ENCODE assay signal across 20 cellular contexts in genomic region chr16:21937387-21937829, GRCh38. TPM values are rescaled to one million over a fixed set of nuclear protein-coding genes. Genes with fewer than 3 reads are reported as not detected.
DNase-seq lines count a peak whose midpoint lies in the region; ATAC-seq, FAIRE-seq and TF ChIP-seq lines count a peak whose summit lies in the region.
"Had no signal": no experiment of that assay in that cellular context is flagged by ENCODE, and none has a peak within 500 bp of the region (broad histone marks: within the 10 kb centered on the region; RNA-seq: fewer than 3 reads in every experiment).

No MANE protein-coding gene starts in this region.

- no peak for FAIRE-seq in GM12878 (lab: Jason Lieb, UNC)
- FAIRE-seq: A204.1, H54 had no signal

- no peak for DNase-seq in activated naive CD4-positive, alpha-beta T cell treated with Interleukin-2 at 50 U/mL for 16 hours
- DNase-seq in GM12878 (ENCODE audit: low read depth, low spot score) = no peak
- DNase-seq in stimulated activated naive CD8-positive, alpha-beta T cell treated with anti-CD3 and anti-CD28 coated beads, Interleukin-15, amount 100 ng/mL, for 72 hours = no peak
- no peak for DNase-seq in DMS 273 (lab: John Stamatoyannopoulos, UW; ENCODE audit: unreplicated experiment)
- DNase-seq in SK-N-SH = no peak
- DNase-seq in MG63 = no peak
- DNase-seq: EL, HFFc6, IMR-90, MV-4-11, NCI-H1417, NCI-H187 treated with DMSO at 0.1 percent for 48 hours, NCI-H774, Peyer's patch, Right ventricle myocardium superior had no signal

- TF ChIP-seq RAD21 in GM12878 (IDR thresholded peaks at IDR 0.05; ENCODE audit: insufficient read depth, low read depth, low read length) = no peak
- no peak for TF ChIP-seq RAD21 in SK-N-SH (IDR thresholded peaks at IDR 0.05; ENCODE audit: low read length)

- H3K79me2 ChIP-seq in GM12878 (ENCODE audit: control insufficient read depth, insufficient read depth, low read length) (no peaks in the 10 kb centered on the region), SK-N-SH (ENCODE audit: insufficient read depth) (no peaks in the 10 kb centered on the region)

- in situ Hi-C loops in GM12878 (cut with MboI) = loop anchor here (10.0 kb wide), 1 partner anchor 113 kb away; no protein-coding TSS in a partner anchor

- POLR2A ChIA-PET in GM12878 (lab: Charles Lee) = no interaction called here
- POLR2A ChIA-PET in SK-N-SH (lab: Yijun Ruan, JAX) = no interaction called here

- H3K9me3 ChIP-seq in KOPT-K1 (ENCODE audit: insufficient read depth, low read length, poor library complexity, severe bottlenecking) (no peaks in the 10 kb centered on the region), GM12878 (replicated peaks; ENCODE audit: control insufficient read depth, insufficient read depth, low read length) (no peaks in the 10 kb centered on the region), SK-N-SH (no peaks in the 10 kb centered on the region), MG63 (no peaks in the 10 kb centered on the region)
- H3K9me3 ChIP-seq: BLaER1 treated with 17β-estradiol and CSF1 and Interleukin-3, amounts not matched to agents 10 nM and 100 nM; Peyer's patch had no signal

- no peaks in the 10 kb centered on the region for H3K27me3 Mint-ChIP-seq in activated naive CD4-positive, alpha-beta T cell treated with anti-CD3 and anti-CD28 coated beads, Interleukin-2, amount 50 U/mL, for 24 hours
- H3K27me3 Mint-ChIP-seq in stimulated activated naive CD8-positive, alpha-beta T cell treated with anti-CD3 and anti-CD28 coated beads, Interleukin-15, amount 100 ng/mL, for 72 hours = no peaks in the 10 kb centered on the region

- H3K36me3 Mint-ChIP-seq in activated naive CD4-positive, alpha-beta T cell treated with anti-CD3 and anti-CD28 coated beads, Interleukin-2, amount 50 U/mL, for 24 hours = no peaks in the 10 kb centered on the region

- no peak for TF ChIP-seq POLR2A in GM12878 (IDR thresholded peaks at IDR 0.05; ENCODE audit: low read depth, low read length)

- H3K9ac ChIP-seq in GM12878 (ENCODE audit: control insufficient read depth, insufficient read depth, low read length) (no peak overlapping the region), SK-N-SH (no peak overlapping the region)
- H3K9ac ChIP-seq: BLaER1 treated with 17β-estradiol and CSF1 and Interleukin-3, amounts not matched to agents 10 nM and 100 nM had no signal

- RAD21 ChIA-PET in GM12878 (lab: Charles Lee; ENCODE audit: unreplicated experiment) = interaction anchor here (1.0 to 1.1 kb wide), 2 partner anchors 10 kb away, joined by 3 to 6 read pairs; no protein-coding TSS in a partner anchor

- no peak for TF ChIP-seq CTCF in GM12878 (IDR thresholded peaks at IDR 0.05 in 2 of 3, conservative IDR thresholded peaks at IDR 0.05 in 1 of 3; ENCODE audit: control insufficient read depth in 2 of 3, extremely low read depth in 1 of 3, insufficient read depth in 1 of 3, low read depth in 3 of 3, low read length in 3 of 3)
- no peak for TF ChIP-seq CTCF in SK-N-SH (IDR thresholded peaks at IDR 0.05)

- H2AFZ ChIP-seq in GM12878 (ENCODE audit: control insufficient read depth, low read depth, low read length) (no peak overlapping the region), SK-N-SH (ENCODE audit: low read depth) (no peak overlapping the region)

- CTCF ChIA-PET in GM12878 (lab: Yijun Ruan, JAX) = no interaction called here
- CTCF ChIA-PET in SK-N-SH (lab: Yijun Ruan, JAX) = no interaction called here

- no peaks in the 10 kb centered on the region for H3K36me3 ChIP-seq in KOPT-K1 (ENCODE audit: insufficient read depth, low read length)
- H3K36me3 ChIP-seq in GM12878 (ENCODE audit: control insufficient read depth in 2 of 2, insufficient read depth in 2 of 2, low read length in 1 of 2) = no peaks in the 10 kb centered on the region
- no peaks in the 10 kb centered on the region for H3K36me3 ChIP-seq in SK-N-SH (replicated peaks in 1 of 2; ENCODE audit: control insufficient read depth in 1 of 2, insufficient read depth in 2 of 2, low read length in 1 of 2)
- H3K36me3 ChIP-seq in MG63 = no peaks in the 10 kb centered on the region
- H3K36me3 ChIP-seq: BLaER1 treated with 17β-estradiol and CSF1 and Interleukin-3, amounts not matched to agents 10 nM and 100 nM; Peyer's patch had no signal

- H3F3A ChIP-seq in SK-N-SH (replicated peaks; ENCODE audit: insufficient read depth) = no peaks in the 10 kb centered on the region

- H3K4me2 ChIP-seq in GM12878 (ENCODE audit: control insufficient read depth, insufficient read depth) (no peak overlapping the region), SK-N-SH (no peak overlapping the region)
- H3K4me2 ChIP-seq: BLaER1 treated with 17β-estradiol and CSF1 and Interleukin-3, amounts not matched to agents 10 nM and 100 nM had no signal

- H3K27me3 ChIP-seq in GM12878 (replicated peaks in 1 of 2; ENCODE audit: control insufficient read depth in 2 of 2, insufficient read depth in 2 of 2, low read length in 1 of 2) (no peaks in the 10 kb centered on the region), SK-N-SH (ENCODE audit: insufficient read depth) (no peaks in the 10 kb centered on the region; the same call in 1 of the 2 replicates), MG63 (peaks cover 7% of the 10 kb centered on the region)
- H3K27me3 ChIP-seq: BLaER1 treated with 17β-estradiol and CSF1 and Interleukin-3, amounts not matched to agents 10 nM and 100 nM; Peyer's patch had no signal

- H3K27ac ChIP-seq in KOPT-K1 (ENCODE audit: low read depth, low read length, poor library complexity, severe bottlenecking) (peak overlapping the region; percentile 29), GM12878 (ENCODE audit: control insufficient read depth, insufficient read depth) (no peak overlapping the region), SK-N-SH (ENCODE audit: low read depth in 2 of 2, low read length in 1 of 2) (no peak overlapping the region)
- H3K27ac ChIP-seq: BLaER1 treated with 17β-estradiol and CSF1 and Interleukin-3, amounts not matched to agents 10 nM and 100 nM; Peyer's patch had no signal

- peaks cover 2% of the 10 kb centered on the region; the same call in 1 of the 2 replicates for H3K4me1 ChIP-seq in GM12878 (ENCODE audit: control insufficient read depth, insufficient read depth, low read length)
- no peaks in the 10 kb centered on the region; a peak in 1 of 4 replicates for H3K4me1 ChIP-seq in SK-N-SH (ENCODE audit: control insufficient read depth in 1 of 2, insufficient read depth in 2 of 2, low read depth in 1 of 2, low read length in 1 of 2)

- BruUV-seq in GM12878 (replicated peaks; lab: Mats Ljungman, UMichigan) = no TSS peak

- H3K9me3 Mint-ChIP-seq in activated naive CD4-positive, alpha-beta T cell treated with anti-CD3 and anti-CD28 coated beads, Interleukin-2, amount 50 U/mL, for 24 hours = no peaks in the 10 kb centered on the region
- no peaks in the 10 kb centered on the region for H3K9me3 Mint-ChIP-seq in stimulated activated naive CD8-positive, alpha-beta T cell treated with anti-CD3 and anti-CD28 coated beads, Interleukin-15, amount 100 ng/mL, for 72 hours
- H3K9me3 Mint-ChIP-seq: HFFc6 had no signal

- H3K4me3 ChIP-seq in GM12878 (no peak overlapping the region), SK-N-SH (ENCODE audit: low read depth in 2 of 2, low read length in 1 of 2) (no peak overlapping the region), MG63 (no peak overlapping the region)
- H3K4me3 ChIP-seq: BLaER1 treated with 17β-estradiol and CSF1 and Interleukin-3, amounts not matched to agents 10 nM and 100 nM; Peyer's patch had no signal

- no peak overlapping the region for H3K4me3 Mint-ChIP-seq in activated naive CD4-positive, alpha-beta T cell treated with anti-CD3 and anti-CD28 coated beads, Interleukin-2, amount 50 U/mL, for 24 hours
- peak overlapping the region; percentile 13 to 37 for H3K4me3 Mint-ChIP-seq in stimulated activated naive CD8-positive, alpha-beta T cell treated with anti-CD3 and anti-CD28 coated beads, Interleukin-15, amount 100 ng/mL, for 72 hours
- H3K4me3 Mint-ChIP-seq: HFFc6 had no signal

- H4K20me1 ChIP-seq in GM12878 (ENCODE audit: control insufficient read depth, insufficient read depth) (no peaks in the 10 kb centered on the region), SK-N-SH (ENCODE audit: insufficient read depth) (no peaks in the 10 kb centered on the region)
- H4K20me1 ChIP-seq: BLaER1 treated with 17β-estradiol and CSF1 and Interleukin-3, amounts not matched to agents 10 nM and 100 nM had no signal

- ATAC-seq in GM12878 = no peak
- no peak for ATAC-seq in stimulated activated naive CD8-positive, alpha-beta T cell treated with anti-CD3 and anti-CD28 coated beads, Interleukin-15, amount 100 ng/mL, for 72 hours

- SMC1A ChIA-PET in GM12878 (lab: Charles Lee; ENCODE audit: uncharacterized antibody, unreplicated experiment) = interaction anchor here (1.1 to 1.9 kb wide), 3 partner anchors 10 to 119 kb away, joined by 3 to 6 read pairs (median 4); no protein-coding TSS in a partner anchor

- peak overlapping the region; percentile 13 for H3K27ac Mint-ChIP-seq in activated naive CD4-positive, alpha-beta T cell treated with anti-CD3 and anti-CD28 coated beads, Interleukin-2, amount 50 U/mL, for 24 hours
- peak overlapping the region in 1 of 2 donors; percentile 60 for H3K27ac Mint-ChIP-seq in stimulated activated naive CD8-positive, alpha-beta T cell treated with anti-CD3 and anti-CD28 coated beads, Interleukin-15, amount 100 ng/mL, for 72 hours
- H3K27ac Mint-ChIP-seq: HFFc6 had no signal

- no peaks in the 10 kb centered on the region for H3K9me2 ChIP-seq in SK-N-SH

- peaks cover 18% of the 10 kb centered on the region for H3K4me1 Mint-ChIP-seq in activated naive CD4-positive, alpha-beta T cell treated with anti-CD3 and anti-CD28 coated beads, Interleukin-2, amount 50 U/mL, for 24 hours
- H3K4me1 Mint-ChIP-seq in stimulated activated naive CD8-positive, alpha-beta T cell treated with anti-CD3 and anti-CD28 coated beads, Interleukin-15, amount 100 ng/mL, for 72 hours = peaks cover 24% of the 10 kb centered on the region

- intact Hi-C loops in GM12878 (cut with micrococcal nuclease; ENCODE audit: unreplicated experiment) = no loop called here

- no peak for TF ChIP-seq EP300 in GM12878 (IDR thresholded peaks at IDR 0.05; ENCODE audit: borderline replicate concordance in 1 of 2, control insufficient read depth in 1 of 2, low read depth in 2 of 2, low read length in 2 of 2)
- TF ChIP-seq EP300 in SK-N-SH (IDR thresholded peaks at IDR 0.05; ENCODE audit: borderline replicate concordance in 1 of 2, low read depth in 1 of 2, low read length in 1 of 2) = no peak

RNA-seq across cellular contexts. Expression of gene UQCRC2, which starts 15.8 kb away (rescaled TPM):
- total RNA-seq in GM12878 (2013; cell fraction: nucleolus; rRNA removed) = 460 and 484 TPM in 2 replicates
- total RNA-seq in GM12878 (2014; rRNA removed) (357 and 361 TPM in 2 replicates), GM12878 (2014; rRNA removed; fragmentation: Illumina TruSeq; extraction: Trizol) (422 and 424 TPM in 2 replicates), GM12878 (2021) (307 and 335 TPM in 2 replicates)
- polyA plus RNA-seq in GM12878 (2011; ENCODE audit: low read depth) = 181 TPM
- polyA plus RNA-seq in GM12878 (2011; rRNA removed) (563 and 679 TPM in 2 replicates), GM12878 (2014; fragmentation: Illumina TruSeq; extraction: Trizol) (324 and 389 TPM in 2 replicates), GM12878 (2014; fragmentation: Nextera tagmentation; extraction: Ambion mirVana) (100 to 1,000 TPM; 256 to 277 TPM), GM12878 (2014; rRNA removed) (239 and 273 TPM in 2 replicates), GM12878 (2016; fragmentation: Nextera tagmentation; extraction: Ambion mirVana) (100 to 1,000 TPM; 330 to 340 TPM), SK-N-SH (2012; rRNA removed) (155 and 220 TPM in 2 replicates)
- polyA plus RNA-seq in GM12878 (2011; cell fraction: cytosol; rRNA removed) = 391 and 397 TPM in 2 replicates
- 391 and 477 TPM in 2 replicates for polyA plus RNA-seq in GM12878 (2011; cell fraction: nucleus; rRNA removed)
- 254 and 308 TPM in 2 replicates for polyA plus RNA-seq in GM12878 (2012)
- polyA minus RNA-seq in GM12878 (2011; rRNA and poly(A)+ RNA removed) = 619 and 752 TPM in 2 replicates
- polyA minus RNA-seq in GM12878 (2011; cell fraction: cytosol; rRNA and poly(A)+ RNA removed) = 157 and 190 TPM in 2 replicates
- 148 and 220 TPM in 2 replicates for polyA minus RNA-seq in GM12878 (2011; cell fraction: nucleus; rRNA and poly(A)+ RNA removed)
- 196 and 210 TPM in 2 replicates for polyA plus RNA-seq in SK-N-SH (2012; cell fraction: cytosol; rRNA removed)
- 217 and 225 TPM in 2 replicates for polyA plus RNA-seq in SK-N-SH (2012; cell fraction: nucleus; rRNA removed)
- 67.6 and 69.0 TPM in 2 replicates for total RNA-seq in MG63 (2014; rRNA removed; shearing (Covaris generic); ENCODE audit: low replicate concordance)
